Comparison of ENCODE assay signal across 1 cellular context in the genomic region with DNA sequence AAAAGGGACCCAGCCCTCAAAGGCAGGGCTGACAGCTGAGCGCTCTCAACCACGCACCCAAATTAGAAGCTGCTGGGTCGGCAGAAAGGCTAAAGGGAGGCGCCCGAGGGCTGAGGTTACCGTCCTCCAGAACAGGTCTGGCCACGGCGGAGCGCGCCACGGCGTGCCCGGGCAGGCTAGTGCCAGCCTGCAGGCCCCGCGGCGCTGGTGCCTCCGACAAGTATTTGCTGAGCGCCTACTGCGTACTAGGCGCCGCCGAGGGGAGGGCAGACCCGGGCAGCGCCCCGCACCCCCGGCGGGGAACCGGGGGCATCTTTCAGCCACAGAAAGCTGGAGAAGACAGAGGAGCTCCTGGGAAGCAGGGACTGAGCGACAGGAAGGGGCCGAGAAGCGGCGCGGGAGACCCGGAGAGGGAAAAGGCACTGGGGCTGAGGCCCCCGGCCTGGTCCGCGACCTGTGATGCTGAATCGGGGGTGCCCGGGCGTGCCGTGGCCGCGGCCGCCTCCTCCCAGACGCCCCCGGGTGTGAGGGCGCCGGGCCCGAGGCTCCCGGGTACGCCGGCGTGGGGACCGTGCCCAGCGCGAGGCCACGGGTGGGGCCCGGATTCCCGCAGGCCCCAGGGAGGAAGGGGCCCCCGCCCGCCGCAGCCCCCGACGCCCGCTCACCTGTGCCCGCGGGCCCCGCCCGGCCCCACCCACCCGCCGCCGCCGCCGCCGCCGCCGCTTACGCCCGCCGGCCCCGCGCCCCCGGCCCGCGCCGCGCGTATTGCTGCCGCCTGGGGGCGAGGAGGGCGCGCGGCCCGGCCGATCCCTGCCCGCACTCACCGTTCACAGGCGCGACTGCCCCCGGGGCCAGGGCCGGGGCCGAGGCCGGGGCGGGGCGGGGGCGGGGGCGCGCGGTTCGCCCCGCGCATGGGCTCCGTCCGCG.
TF ChIP-seq lines count a peak whose summit lies in the region.

No MANE protein-coding gene starts in this region.

TF ChIP-seq in GM23338, 12 proteins besides CTCF, POLR2A, EP300 and RAD21 (continued from another document):
- TF ChIP-seq CREB1 (CRISPR knock-in tag; IDR thresholded peaks at IDR 0.05; ENCODE audit: low read depth) (no peak), REST (IDR thresholded peaks at IDR 0.05; ENCODE audit: unreplicated experiment) (no peak), ZNF331 (CRISPR knock-in tag; IDR thresholded peaks at IDR 0.05; ENCODE audit: low read depth) (no peak), EZH2phosphoT487 (IDR thresholded peaks at IDR 0.05; ENCODE audit: unreplicated experiment) (no peak)
